26 cellular contexts compared by ENCODE assay signal in genomic region chr17:47301831-47302230, GRCh38. TPM values are rescaled to one million over a fixed set of nuclear protein-coding genes. Genes with fewer than 3 reads are reported as not detected.
"Had no signal": no experiment of that assay in that cellular context is flagged by ENCODE, and none has a peak within 500 bp of the region (broad histone marks: within the 10 kb centered on the region; RNA-seq: fewer than 3 reads in every experiment).

No MANE protein-coding gene starts in this region.

- H3K27me3 Mint-ChIP-seq: naive thymus-derived CD8-positive, alpha-beta T cell had no signal

- H3K9me3 ChIP-seq: gastrocnemius medialis, lower lobe of right lung, ovary, psoas muscle, sigmoid colon, testis, tibial artery, uterus had no signal

- H3K4me1 Mint-ChIP-seq: nephron progenitor cell had no signal

- H3K27ac ChIP-seq: dorsolateral prefrontal cortex, epithelial cell of prostate, gastrocnemius medialis, lower lobe of right lung, ovary, psoas muscle, sigmoid colon, testis, tibial artery, upper lobe of left lung, uterus had no signal

- H3K4me3 ChIP-seq: dorsolateral prefrontal cortex, gastrocnemius medialis, lower lobe of right lung, ovary, psoas muscle, sigmoid colon, testis, tibial artery, upper lobe of left lung, uterus had no signal

- DNase-seq: dorsolateral prefrontal cortex; effector CD4-positive, alpha-beta T cell; endodermal cell; foreskin fibroblast; gastrocnemius medialis; head of caudate nucleus; left ventricle myocardium superior; lower lobe of right lung; naive thymus-derived CD8-positive, alpha-beta T cell; nephron progenitor cell; occipital lobe; ovary; posterior cingulate gyrus; psoas muscle; right cardiac atrium; sigmoid colon; stimulated activated naive CD4-positive, alpha-beta T cell; substantia nigra; testis; tibial artery; upper lobe of left lung; uterus had no signal

- FAIRE-seq: colon, keratinocyte had no signal

- H3K4me3 Mint-ChIP-seq: endodermal cell; naive thymus-derived CD8-positive, alpha-beta T cell; nephron progenitor cell had no signal

- H3K27me3 ChIP-seq: dorsolateral prefrontal cortex, gastrocnemius medialis, ovary, sigmoid colon, testis, tibial artery, upper lobe of left lung, uterus had no signal

- H3K36me3 ChIP-seq: gastrocnemius medialis, lower lobe of right lung, ovary, upper lobe of left lung, uterus had no signal

- ATAC-seq: esophagus mucosa; gastrocnemius medialis; left ventricle myocardium superior; lower lobe of right lung; naive thymus-derived CD8-positive, alpha-beta T cell; psoas muscle; right cardiac atrium had no signal

- H3K4me1 ChIP-seq: gastrocnemius medialis, lower lobe of right lung, uterus had no signal

- H3K27ac Mint-ChIP-seq: endodermal cell, nephron progenitor cell had no signal

RNA-seq across cellular contexts. Expression of gene ITGB3, which starts 48.2 kb away (rescaled TPM):
- total RNA-seq: naive thymus-derived CD8-positive, alpha-beta T cell had no signal
- polyA plus RNA-seq: keratinocyte; naive thymus-derived CD8-positive, alpha-beta T cell had no signal
